ENCODE assay signal across 1 cellular context in the genomic region with DNA sequence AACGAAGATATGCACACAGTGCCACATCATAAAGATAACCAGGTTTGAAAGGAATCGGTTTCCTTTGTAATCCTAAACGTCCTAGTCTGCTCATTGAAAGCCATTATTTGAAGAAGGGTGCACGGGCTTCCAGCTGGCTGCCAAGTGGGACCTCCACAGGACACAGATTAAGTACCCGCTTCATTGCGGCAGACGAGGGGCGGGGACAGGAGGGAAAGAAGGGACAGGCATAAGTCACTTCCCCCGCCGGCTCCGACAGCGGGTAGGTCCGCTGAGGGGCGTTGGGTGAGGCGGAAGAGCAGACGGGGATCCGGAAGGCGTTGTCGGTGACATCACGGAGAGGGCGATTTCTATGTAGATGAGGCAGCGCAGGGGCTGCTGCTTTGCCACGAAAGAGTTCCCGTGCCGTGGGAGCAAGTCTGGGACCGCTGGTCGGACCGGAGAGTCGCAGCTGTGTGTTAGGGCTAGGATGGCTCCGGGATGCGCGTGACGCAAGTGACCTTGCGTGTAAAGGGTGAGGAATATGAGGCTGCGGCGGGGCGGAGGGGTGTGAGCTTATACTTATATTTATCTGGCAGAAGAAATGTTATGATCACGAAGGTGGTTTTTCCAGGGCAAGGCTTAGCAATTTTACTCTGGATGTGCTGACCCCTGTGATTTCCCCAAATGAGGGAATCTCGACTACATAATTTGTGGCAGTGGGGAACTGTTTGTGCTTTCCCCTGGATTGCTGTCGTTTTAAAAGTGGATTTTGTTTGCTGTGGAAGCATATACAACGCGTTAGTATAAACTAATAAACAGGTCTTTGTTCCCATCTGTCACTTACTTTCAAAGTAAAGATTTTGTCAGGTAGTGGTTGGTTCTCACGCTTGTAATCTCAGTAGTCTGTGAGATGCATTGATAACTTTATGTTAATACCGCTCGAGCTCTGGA.
A peak's percentile ranks its signal among the peaks of the same experiment; 100 is the strongest.
TF ChIP-seq lines count a peak whose summit lies in the region.

No MANE protein-coding gene starts in this region.

TF ChIP-seq in HEK293, 187 proteins besides CTCF, POLR2A, EP300 and RAD21 (continued from another document):
- TF ChIP-seq, protein P1, sequence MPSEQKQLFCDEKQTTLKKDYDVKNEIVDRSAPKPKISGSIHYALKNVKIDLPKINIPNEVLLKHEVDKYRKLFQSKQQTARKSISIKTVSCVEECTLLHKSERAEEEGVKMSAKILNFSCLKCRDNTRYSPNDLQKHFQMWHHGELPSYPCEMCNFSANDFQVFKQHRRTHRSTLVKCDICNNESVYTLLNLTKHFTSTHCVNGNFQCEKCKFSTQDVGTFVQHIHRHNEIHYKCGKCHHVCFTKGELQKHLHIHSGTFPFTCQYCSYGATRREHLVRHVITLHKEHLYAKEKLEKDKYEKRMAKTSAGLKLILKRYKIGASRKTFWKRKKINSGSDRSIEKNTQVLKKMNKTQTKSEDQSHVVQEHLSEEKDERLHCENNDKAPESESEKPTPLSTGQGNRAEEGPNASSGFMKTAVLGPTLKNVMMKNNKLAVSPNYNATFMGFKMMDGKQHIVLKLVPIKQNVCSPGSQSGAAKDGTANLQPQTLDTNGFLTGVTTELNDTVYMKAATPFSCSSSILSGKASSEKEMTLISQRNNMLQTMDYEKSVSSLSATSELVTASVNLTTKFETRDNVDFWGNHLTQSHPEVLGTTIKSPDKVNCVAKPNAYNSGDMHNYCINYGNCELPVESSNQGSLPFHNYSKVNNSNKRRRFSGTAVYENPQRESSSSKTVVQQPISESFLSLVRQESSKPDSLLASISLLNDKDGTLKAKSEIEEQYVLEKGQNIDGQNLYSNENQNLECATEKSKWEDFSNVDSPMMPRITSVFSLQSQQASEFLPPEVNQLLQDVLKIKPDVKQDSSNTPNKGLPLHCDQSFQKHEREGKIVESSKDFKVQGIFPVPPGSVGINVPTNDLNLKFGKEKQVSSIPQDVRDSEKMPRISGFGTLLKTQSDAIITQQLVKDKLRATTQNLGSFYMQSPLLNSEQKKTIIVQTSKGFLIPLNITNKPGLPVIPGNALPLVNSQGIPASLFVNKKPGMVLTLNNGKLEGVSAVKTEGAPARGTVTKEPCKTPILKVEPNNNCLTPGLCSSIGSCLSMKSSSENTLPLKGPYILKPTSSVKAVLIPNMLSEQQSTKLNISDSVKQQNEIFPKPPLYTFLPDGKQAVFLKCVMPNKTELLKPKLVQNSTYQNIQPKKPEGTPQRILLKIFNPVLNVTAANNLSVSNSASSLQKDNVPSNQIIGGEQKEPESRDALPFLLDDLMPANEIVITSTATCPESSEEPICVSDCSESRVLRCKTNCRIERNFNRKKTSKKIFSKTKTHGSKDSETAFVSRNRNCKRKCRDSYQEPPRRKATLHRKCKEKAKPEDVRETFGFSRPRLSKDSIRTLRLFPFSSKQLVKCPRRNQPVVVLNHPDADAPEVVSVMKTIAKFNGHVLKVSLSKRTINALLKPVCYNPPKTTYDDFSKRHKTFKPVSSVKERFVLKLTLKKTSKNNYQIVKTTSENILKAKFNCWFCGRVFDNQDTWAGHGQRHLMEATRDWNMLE (tag by site-specific recombination; conservative IDR thresholded peaks at IDR 0.05; ENCODE audit: low read depth), result 0 out of 2 replicates have a peak, but pooled peaks have one; percentile 22
- TF ChIP-seq GLIS2 (tag by site-specific recombination; IDR thresholded peaks at IDR 0.05) (peak; percentile 27; the same call in 1 of the 2 replicates), ZNF423 (tag by site-specific recombination; IDR thresholded peaks at IDR 0.05) (peak; percentile 75; the same call in 1 of the 2 replicates), ZBTB20 (tag by site-specific recombination; IDR thresholded peaks at IDR 0.05) (peak; percentile 89), ZNF629 (tag by site-specific recombination; IDR thresholded peaks at IDR 0.05) (peak; percentile 100), IKZF3 (tag by site-specific recombination; IDR thresholded peaks at IDR 0.05) (peak; percentile 70), ZNF660 (tag by site-specific recombination; IDR thresholded peaks at IDR 0.05) (peak; percentile 29; the same call in 1 of the 2 replicates), ZBTB21 (tag by site-specific recombination; IDR thresholded peaks at IDR 0.05) (peak; percentile 99), ZNF501 (tag by site-specific recombination; IDR thresholded peaks at IDR 0.05) (peak; percentile 77; the same call in 1 of the 2 replicates), SP3 (tag by site-specific recombination; IDR thresholded peaks at IDR 0.05) (peak; percentile 37), ZNF600 (tag by site-specific recombination; IDR thresholded peaks at IDR 0.05) (peak; percentile 95), ZXDB (tag by site-specific recombination; IDR thresholded peaks at IDR 0.05) (peak; percentile 95), ZNF335 (tag by site-specific recombination; conservative IDR thresholded peaks at IDR 0.05) (peak; percentile 79), ZBTB8A (tag by site-specific recombination; IDR thresholded peaks at IDR 0.05) (peak; percentile 94), KLF9 (tag by site-specific recombination; IDR thresholded peaks at IDR 0.05; ENCODE audit: low read depth) (peak; percentile 66), ZIC2 (tag by site-specific recombination; IDR thresholded peaks at IDR 0.05) (peak; percentile 93), REPIN1 (tag by site-specific recombination; IDR thresholded peaks at IDR 0.05; ENCODE audit: low read depth) (peak; percentile 81; the same call in 1 of the 2 replicates)
- TF ChIP-seq, protein P2, sequence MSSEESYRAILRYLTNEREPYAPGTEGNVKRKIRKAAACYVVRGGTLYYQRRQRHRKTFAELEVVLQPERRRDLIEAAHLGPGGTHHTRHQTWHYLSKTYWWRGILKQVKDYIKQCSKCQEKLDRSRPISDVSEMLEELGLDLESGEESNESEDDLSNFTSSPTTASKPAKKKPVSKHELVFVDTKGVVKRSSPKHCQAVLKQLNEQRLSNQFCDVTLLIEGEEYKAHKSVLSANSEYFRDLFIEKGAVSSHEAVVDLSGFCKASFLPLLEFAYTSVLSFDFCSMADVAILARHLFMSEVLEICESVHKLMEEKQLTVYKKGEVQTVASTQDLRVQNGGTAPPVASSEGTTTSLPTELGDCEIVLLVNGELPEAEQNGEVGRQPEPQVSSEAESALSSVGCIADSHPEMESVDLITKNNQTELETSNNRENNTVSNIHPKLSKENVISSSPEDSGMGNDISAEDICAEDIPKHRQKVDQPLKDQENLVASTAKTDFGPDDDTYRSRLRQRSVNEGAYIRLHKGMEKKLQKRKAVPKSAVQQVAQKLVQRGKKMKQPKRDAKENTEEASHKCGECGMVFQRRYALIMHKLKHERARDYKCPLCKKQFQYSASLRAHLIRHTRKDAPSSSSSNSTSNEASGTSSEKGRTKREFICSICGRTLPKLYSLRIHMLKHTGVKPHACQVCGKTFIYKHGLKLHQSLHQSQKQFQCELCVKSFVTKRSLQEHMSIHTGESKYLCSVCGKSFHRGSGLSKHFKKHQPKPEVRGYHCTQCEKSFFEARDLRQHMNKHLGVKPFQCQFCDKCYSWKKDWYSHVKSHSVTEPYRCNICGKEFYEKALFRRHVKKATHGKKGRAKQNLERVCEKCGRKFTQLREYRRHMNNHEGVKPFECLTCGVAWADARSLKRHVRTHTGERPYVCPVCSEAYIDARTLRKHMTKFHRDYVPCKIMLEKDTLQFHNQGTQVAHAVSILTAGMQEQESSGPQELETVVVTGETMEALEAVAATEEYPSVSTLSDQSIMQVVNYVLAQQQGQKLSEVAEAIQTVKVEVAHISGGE (tag by site-specific recombination; conservative IDR thresholded peaks at IDR 0.05; ENCODE audit: low read depth), result peak; percentile 91
